In genomic region chr1:203189951-203190352, GRCh38 we compare ENCODE assay signal across 21 cellular contexts. TPM values are rescaled to one million over a fixed set of nuclear protein-coding genes. Genes with fewer than 3 reads are reported as not detected.
A peak's percentile ranks its signal among the peaks of the same experiment; 100 is the strongest.
DNase-seq lines count a peak whose midpoint lies in the region; ATAC-seq and TF ChIP-seq lines count a peak whose summit lies in the region.
"Had no signal": no experiment of that assay in that cellular context is flagged by ENCODE, and none has a peak within 500 bp of the region (broad histone marks: within the 10 kb centered on the region; RNA-seq: fewer than 3 reads in every experiment).

No MANE protein-coding gene starts in this region.

- no peaks in the 10 kb centered on the region for H3K79me2 ChIP-seq in smooth muscle cell (ENCODE audit: low read depth)

- peak overlapping the region; percentile 1 for H3K27ac ChIP-seq in smooth muscle cell (ENCODE audit: low read depth)
- H3K27ac ChIP-seq: 22Rv1, BLaER1, lower lobe of right lung had no signal

- H3K27me3 Mint-ChIP-seq in immature natural killer cell (ENCODE audit: low read depth in 3 of 3), result peaks cover 4 to 5% (median 5%) of the 10 kb centered on the region in 3 donors
- peaks cover 5% of the 10 kb centered on the region for H3K27me3 Mint-ChIP-seq in glutamatergic neuron (ENCODE audit: unreplicated experiment)
- H3K27me3 Mint-ChIP-seq: activated naive CD4-positive, alpha-beta T cell treated with anti-CD3 and anti-CD28 coated beads, Interleukin-2, amount 50 U/mL, for 24 hours had no signal

- ATAC-seq in GM21390 (IDR thresholded peaks at IDR 0.05; ENCODE audit: unreplicated experiment), result no peak
- ATAC-seq: lower lobe of right lung; naive thymus-derived CD8-positive, alpha-beta T cell; SK-N-SH treated with all-trans-retinoic acid at 6 μM for 48 hours had no signal

- H3K9ac ChIP-seq in smooth muscle cell (ENCODE audit: low read depth), result no peak overlapping the region
- H3K9ac ChIP-seq: BLaER1 had no signal

- H3K4me2 ChIP-seq in smooth muscle cell, result peak overlapping the region; percentile 10
- H3K4me2 ChIP-seq: BLaER1 had no signal

- H4K20me1 ChIP-seq in smooth muscle cell (ENCODE audit: low read depth), result no peaks in the 10 kb centered on the region
- H4K20me1 ChIP-seq: BLaER1 had no signal

- H3K4me1 Mint-ChIP-seq in immature natural killer cell (no peaks in the 10 kb centered on the region), glutamatergic neuron (ENCODE audit: low read depth, unreplicated experiment) (peaks cover 7% of the 10 kb centered on the region)
- H3K4me1 Mint-ChIP-seq: activated naive CD4-positive, alpha-beta T cell treated with anti-CD3 and anti-CD28 coated beads, Interleukin-2, amount 50 U/mL, for 24 hours had no signal

- no peaks in the 10 kb centered on the region for H3K36me3 ChIP-seq in smooth muscle cell (ENCODE audit: low read depth)
- H3K36me3 ChIP-seq: BLaER1, lower lobe of right lung had no signal

- no peaks in the 10 kb centered on the region for H3K27me3 ChIP-seq in smooth muscle cell (ENCODE audit: low read depth)
- H3K27me3 ChIP-seq: BLaER1 had no signal

- peak overlapping the region; percentile 22 for H2AFZ ChIP-seq in smooth muscle cell (ENCODE audit: low read depth)

- H3K27ac Mint-ChIP-seq in immature natural killer cell (no peak overlapping the region), glutamatergic neuron (ENCODE audit: unreplicated experiment) (no peak overlapping the region)
- H3K27ac Mint-ChIP-seq: activated naive CD4-positive, alpha-beta T cell treated with anti-CD3 and anti-CD28 coated beads, Interleukin-2, amount 50 U/mL, for 24 hours; naive thymus-derived CD8-positive, alpha-beta T cell had no signal

- H3K9me3 Mint-ChIP-seq in immature natural killer cell (no peaks in the 10 kb centered on the region), glutamatergic neuron (ENCODE audit: unreplicated experiment) (no peaks in the 10 kb centered on the region)
- H3K9me3 Mint-ChIP-seq: activated naive CD4-positive, alpha-beta T cell treated with anti-CD3 and anti-CD28 coated beads, Interleukin-2, amount 50 U/mL, for 24 hours; naive thymus-derived CD8-positive, alpha-beta T cell had no signal

- peaks cover 15% of the 10 kb centered on the region for H3F3A ChIP-seq in smooth muscle cell (ENCODE audit: low read depth)

- no peak overlapping the region for H3K4me3 Mint-ChIP-seq in immature natural killer cell
- no peak overlapping the region for H3K4me3 Mint-ChIP-seq in glutamatergic neuron (ENCODE audit: unreplicated experiment)
- H3K4me3 Mint-ChIP-seq: activated naive CD4-positive, alpha-beta T cell treated with anti-CD3 and anti-CD28 coated beads, Interleukin-2, amount 50 U/mL, for 24 hours; naive thymus-derived CD8-positive, alpha-beta T cell had no signal

- no peaks in the 10 kb centered on the region for H3K9me3 ChIP-seq in smooth muscle cell (replicated peaks; ENCODE audit: low read depth)
- H3K9me3 ChIP-seq: BLaER1, lower lobe of right lung had no signal

- WGBS in smooth muscle cell (ENCODE audit: low lambda C conversion rate), result 50% methylated on average over 7 of the region's 7 CpGs

- peak; percentile 30 for DNase-seq in DMS53 (lab: John Stamatoyannopoulos, UW)
- no peak for DNase-seq in DMS53 treated with DMSO at 0.1 percent for 48 hours (lab: John Stamatoyannopoulos, UW; ENCODE audit: unreplicated experiment)
- DNase-seq in NOMO-1 (lab: John Stamatoyannopoulos, UW; ENCODE audit: unreplicated experiment in 2 of 2), result peak; percentile 73 to 84
- peak; percentile 21 for DNase-seq in fibroblast of mammary gland (ENCODE audit: low read depth)
- no peak for DNase-seq in smooth muscle cell (lab: John Stamatoyannopoulos, UW; ENCODE audit: unreplicated experiment)
- no peak for DNase-seq in immature natural killer cell
- no peak for DNase-seq in glutamatergic neuron
- DNase-seq: activated CD4-positive, alpha-beta T cell treated with anti-CD3 and anti-CD28 coated beads, Interleukin-2, amount 50 U/mL, for 1 hour; erythroblast; lower lobe of right lung; naive thymus-derived CD8-positive, alpha-beta T cell; NCI-H2029; OCI-M1; small intestine had no signal

- H3K4me3 ChIP-seq in fibroblast of mammary gland (ENCODE audit: control insufficient read depth, low read depth, low read length) (no peak overlapping the region), smooth muscle cell (no peak overlapping the region)
- H3K4me3 ChIP-seq: BLaER1, lower lobe of right lung had no signal

- no peaks in the 10 kb centered on the region for H3K36me3 Mint-ChIP-seq in immature natural killer cell
- peaks cover 6% of the 10 kb centered on the region for H3K36me3 Mint-ChIP-seq in glutamatergic neuron (ENCODE audit: unreplicated experiment)
- H3K36me3 Mint-ChIP-seq: activated naive CD4-positive, alpha-beta T cell treated with anti-CD3 and anti-CD28 coated beads, Interleukin-2, amount 50 U/mL, for 24 hours; naive thymus-derived CD8-positive, alpha-beta T cell had no signal

- no peak for TF ChIP-seq CTCF in fibroblast of mammary gland (conservative IDR thresholded peaks at IDR 0.05; ENCODE audit: control insufficient read depth, insufficient read depth, low read depth, low read length)
- TF ChIP-seq CTCF in smooth muscle cell (IDR thresholded peaks at IDR 0.05; ENCODE audit: borderline replicate concordance, insufficient read depth, poor library complexity, severe bottlenecking), result no peak
- TF ChIP-seq CTCF in glutamatergic neuron (IDR thresholded peaks at IDR 0.05; ENCODE audit: partially characterized antibody, unreplicated experiment), result no peak

- H3K4me1 ChIP-seq in smooth muscle cell (ENCODE audit: low read depth), result peaks cover 28% of the 10 kb centered on the region

RNA-seq across cellular contexts. Expression of gene CHI3L1, which starts 3.4 kb away (rescaled TPM):
- total RNA-seq in smooth muscle cell (45.4 TPM in 2 replicates), glutamatergic neuron (ENCODE audit: unreplicated experiment) (not detected)
- polyA plus RNA-seq in smooth muscle cell (53.6 and 74.7 TPM in 2 replicates), immature natural killer cell (not detected)
- total RNA-seq: H1; naive thymus-derived CD8-positive, alpha-beta T cell; NCI-H460 had no signal
- polyA plus RNA-seq: naive thymus-derived CD8-positive, alpha-beta T cell had no signal

RNA-seq across cellular contexts. Expression of gene MYBPH, which starts 14.3 kb away (rescaled TPM):
- 0.67 TPM in 1 of 2 replicates, not detected in the other for total RNA-seq in smooth muscle cell
- 0.51 and 1.7 TPM in 2 replicates for polyA plus RNA-seq in smooth muscle cell
- not detected for polyA plus RNA-seq in immature natural killer cell
- not detected for total RNA-seq in glutamatergic neuron (ENCODE audit: unreplicated experiment)
- total RNA-seq: H1; lower lobe of right lung; naive thymus-derived CD8-positive, alpha-beta T cell; NCI-H460 had no signal
- polyA plus RNA-seq: H1; naive thymus-derived CD8-positive, alpha-beta T cell; small intestine had no signal

RNA-seq across cellular contexts. Expression of gene CHIT1, which starts 39.5 kb away (rescaled TPM):
- total RNA-seq in smooth muscle cell (0.04 TPM in 1 of 2 replicates, not detected in the other), glutamatergic neuron (ENCODE audit: unreplicated experiment) (0.10 TPM)
- polyA plus RNA-seq in smooth muscle cell (not detected in 2 replicates), immature natural killer cell (not detected)
- total RNA-seq: H1, NCI-H460 had no signal
- polyA plus RNA-seq: H1 had no signal

Comparison
In these comparisons a context has a peak if more than half of its experiments do, and no peak if none do; other contexts are left out.
1. DNase-seq: peak in DMS53 (single experiment), NOMO-1 (2 of 2) and fibroblast of mammary gland (single experiment); none in DMS53 treated with DMSO at 0.1 percent for 48 hours (single experiment), smooth muscle cell (single experiment), immature natural killer cell (0 of 3) and glutamatergic neuron (single experiment).
2. RNA of gene CHI3L1, which starts 3.4 kb away (total RNA-seq): 45.4 TPM in smooth muscle cell; not detected in glutamatergic neuron (single experiment); every median in the first group is over 10 times any median in the second.